Comparison of ENCODE assay signal across 20 cellular contexts in genomic region chr17:82841921-82842596, GRCh38. TPM values are rescaled to one million over a fixed set of nuclear protein-coding genes. Genes with fewer than 3 reads are reported as not detected.
"Had no signal": no experiment of that assay in that cellular context is flagged by ENCODE, and none has a peak within 500 bp of the region (broad histone marks: within the 10 kb centered on the region; RNA-seq: fewer than 3 reads in every experiment).

No MANE protein-coding gene starts in this region.

- H3K36me3 ChIP-seq: esophagus squamous epithelium, right lobe of liver, thoracic aorta had no signal

- H3K27ac Mint-ChIP-seq: activated CD8-positive, alpha-beta memory T cell treated with anti-CD3 and anti-CD28 coated beads, Interleukin-2, amount 10 ng/mL, durations not matched to agents 7 days and 5 days had no signal

- H3K9me3 Mint-ChIP-seq: nephron had no signal

- H3K4me3 Mint-ChIP-seq: activated CD8-positive, alpha-beta memory T cell treated with anti-CD3 and anti-CD28 coated beads, Interleukin-2, amount 10 ng/mL, durations not matched to agents 7 days and 5 days; nephron had no signal

- H3K27ac ChIP-seq: ascending aorta, dorsolateral prefrontal cortex, right lobe of liver, thoracic aorta had no signal

- H3K4me1 ChIP-seq: ascending aorta had no signal

- ATAC-seq: activated CD8-positive, alpha-beta memory T cell treated with anti-CD3 and anti-CD28 coated beads, Interleukin-2, amount 10 ng/mL, durations not matched to agents 7 days and 5 days; left ventricle myocardium superior; right lobe of liver had no signal

- H3K4me3 ChIP-seq: ascending aorta, dorsolateral prefrontal cortex, esophagus squamous epithelium, right lobe of liver, thoracic aorta had no signal

- DNase-seq: activated CD4-positive, alpha-beta T cell treated with anti-CD3 and anti-CD28 coated beads, Interleukin-2, amount 50 U/mL, for 48 hours; activated CD4-positive, CD25-positive, alpha-beta regulatory T cell treated with anti-CD3 and anti-CD28 coated beads, Interleukin-2, amount 50 U/mL, for 72 hours; activated CD8-positive, alpha-beta memory T cell treated with anti-CD3 and anti-CD28 coated beads, Interleukin-2, amount 10 ng/mL, durations not matched to agents 7 days and 5 days; activated gamma-delta T cell treated with Interleukin-2 at 50 U/mL for 16 hours; activated T-cell treated with anti-CD3 and anti-CD28 coated beads, Interleukin-2, amount 50 U/mL, for 1 hour; esophagus squamous epithelium; hippocampal formation; kidney; left ventricle myocardium superior; mesenchymal stem cell; stimulated activated CD4-positive, alpha-beta T cell treated with anti-CD3 and anti-CD28 coated beads, Interleukin-1b, Interleukin-23, amount 100 ng/mL, for 48 hours; T-helper 9 cell had no signal

- H3K27me3 Mint-ChIP-seq: activated CD8-positive, alpha-beta memory T cell treated with anti-CD3 and anti-CD28 coated beads, Interleukin-2, amount 10 ng/mL, durations not matched to agents 7 days and 5 days had no signal

- H3K27me3 ChIP-seq: ascending aorta, dorsolateral prefrontal cortex, esophagus squamous epithelium, right lobe of liver had no signal

- H3K36me3 Mint-ChIP-seq: activated CD8-positive, alpha-beta memory T cell treated with anti-CD3 and anti-CD28 coated beads, Interleukin-2, amount 10 ng/mL, durations not matched to agents 7 days and 5 days had no signal

- H3K9me3 ChIP-seq: ascending aorta, esophagus squamous epithelium, right lobe of liver, thoracic aorta had no signal

RNA-seq across cellular contexts. Expression of gene ZNF750, which starts 2.2 kb away (rescaled TPM):
- total RNA-seq: activated CD8-positive, alpha-beta memory T cell treated with anti-CD3 and anti-CD28 coated beads, Interleukin-2, amount 10 ng/mL, durations not matched to agents 7 days and 5 days; ascending aorta; fibroblast of villous mesenchyme; osteoblast; right lobe of liver; SK-MEL-5; thoracic aorta had no signal
